In genomic region chr19:38742906-38743305, GRCh38 we compare ENCODE assay signal across 21 cellular contexts. TPM values are rescaled to one million over a fixed set of nuclear protein-coding genes. Genes with fewer than 3 reads are reported as not detected.
DNase-seq lines count a peak whose midpoint lies in the region; ATAC-seq and TF ChIP-seq lines count a peak whose summit lies in the region.
"Had no signal": no experiment of that assay in that cellular context is flagged by ENCODE, and none has a peak within 500 bp of the region (broad histone marks: within the 10 kb centered on the region; RNA-seq: fewer than 3 reads in every experiment).

No MANE protein-coding gene starts in this region.

- H4K20me1 ChIP-seq in mammary epithelial cell (ENCODE audit: insufficient read depth, low read length): no peaks in the 10 kb centered on the region
- H4K20me1 ChIP-seq: BLaER1 had no signal

- H3K27me3 ChIP-seq in mammary epithelial cell (ENCODE audit: insufficient read depth, low read length): no peaks in the 10 kb centered on the region
- H3K27me3 ChIP-seq: SJSA1 had no signal

- H3K4me3 ChIP-seq in mammary epithelial cell (replicated peaks in 1 of 3; ENCODE audit: insufficient read depth in 1 of 3, low read depth in 2 of 3, low read length in 3 of 3) (no peak overlapping the region), HEK293 (ENCODE audit: low read depth, low read length) (no peak overlapping the region)
- H3K4me3 ChIP-seq: BLaER1, SJSA1 had no signal

- no peak for TF ChIP-seq CTCF in mammary epithelial cell (conservative IDR thresholded peaks at IDR 0.05 in 1 of 2, IDR thresholded peaks at IDR 0.05 in 1 of 2; ENCODE audit: extremely low read depth in 1 of 2, insufficient read depth in 1 of 2, low read depth in 1 of 2, low read length in 2 of 2)
- no peak for TF ChIP-seq CTCF in MCF 10A (IDR thresholded peaks at IDR 0.05; ENCODE audit: unreplicated experiment)
- no peak for TF ChIP-seq CTCF in HEK293 (tag by site-specific recombination; IDR thresholded peaks at IDR 0.05)

- no peaks in the 10 kb centered on the region for H3K9me3 Mint-ChIP-seq in MCF 10A (ENCODE audit: unreplicated experiment)
- no peaks in the 10 kb centered on the region for H3K9me3 Mint-ChIP-seq in activated T-cell treated with anti-CD3 and anti-CD28 coated beads, Interleukin-2, amount 50 U/mL, for 4 hours
- H3K9me3 Mint-ChIP-seq: CD4-positive, alpha-beta memory T cell had no signal

- H2AFZ ChIP-seq in mammary epithelial cell (ENCODE audit: low read depth, low read length): no peak overlapping the region

- 96% methylated on average over 4 of the region's 6 CpGs for WGBS in mammary epithelial cell (ENCODE audit: low coverage, missing lambda C conversion rate)

- H3K9me3 ChIP-seq in mammary epithelial cell (replicated peaks; ENCODE audit: insufficient read depth, low read length) (no peaks in the 10 kb centered on the region), HEK293 (ENCODE audit: control insufficient read depth, insufficient read depth, low read depth, low read length) (no peaks in the 10 kb centered on the region)
- H3K9me3 ChIP-seq: BLaER1, SJSA1 had no signal

- H3K27ac ChIP-seq in mammary epithelial cell (ENCODE audit: insufficient read depth, low read depth, low read length) (no peak overlapping the region), HEK293 (ENCODE audit: extremely low read depth, low read depth, low read length) (no peak overlapping the region)
- H3K27ac ChIP-seq: BLaER1, SJSA1 had no signal

- POLR2A ChIA-PET in MCF 10A (lab: Yijun Ruan, JAX) (no interaction called here), HEK293 (lab: Yijun Ruan, JAX) (interaction anchor here (0.7 to 1.2 kb wide), 5 partner anchors 13 to 106 kb away, joined by 3 to 6 read pairs (median 4); no protein-coding TSS in a partner anchor)

- H3K9ac ChIP-seq in mammary epithelial cell (ENCODE audit: insufficient read depth, low read length): no peak overlapping the region
- H3K9ac ChIP-seq: BLaER1 had no signal

- DNase-seq in mammary epithelial cell (peak; percentile 1), MCF 10A (ENCODE audit: unreplicated experiment) (no peak), iPS-NIHi11 (ENCODE audit: low spot score) (peak; percentile 7), sciatic nerve (ENCODE audit: low spot score) (peak; percentile 39), NCI-H774 (lab: John Stamatoyannopoulos, UW) (no peak), NCI-H2196 (lab: John Stamatoyannopoulos, UW; ENCODE audit: unreplicated experiment) (no peak)
- DNase-seq in activated T-cell treated with anti-CD3 and anti-CD28 coated beads, Interleukin-2, amount 50 U/mL, for 4 hours: no peak
- DNase-seq: CD4-positive, alpha-beta memory T cell; DMS53; HCEC 1CT; NCI-H1092 treated with DMSO at 0.1 percent for 48 hours; NCI-H2081; NCI-H2171 treated with DMSO at 0.1 percent for 48 hours; NCI-H446 treated with DMSO at 0.1 percent for 48 hours; NCI-H69 had no signal

- H3K4me1 ChIP-seq in mammary epithelial cell (ENCODE audit: insufficient read depth, low read length) (peaks cover 3% of the 10 kb centered on the region), HEK293 (ENCODE audit: control insufficient read depth, insufficient read depth, low read length) (no peaks in the 10 kb centered on the region)
- H3K4me1 ChIP-seq: SJSA1 had no signal

- no peaks in the 10 kb centered on the region for H3K27me3 Mint-ChIP-seq in MCF 10A (ENCODE audit: insufficient read depth, unreplicated experiment)
- no peaks in the 10 kb centered on the region for H3K27me3 Mint-ChIP-seq in activated T-cell treated with anti-CD3 and anti-CD28 coated beads, Interleukin-2, amount 50 U/mL, for 4 hours (ENCODE audit: low read depth)
- H3K27me3 Mint-ChIP-seq: CD4-positive, alpha-beta memory T cell had no signal

- no peaks in the 10 kb centered on the region for H3K79me2 ChIP-seq in mammary epithelial cell (ENCODE audit: insufficient read depth, low read length)

- no peaks in the 10 kb centered on the region for H3K4me1 Mint-ChIP-seq in MCF 10A (ENCODE audit: insufficient read depth, unreplicated experiment)
- peaks cover 13% of the 10 kb centered on the region for H3K4me1 Mint-ChIP-seq in activated T-cell treated with anti-CD3 and anti-CD28 coated beads, Interleukin-2, amount 50 U/mL, for 4 hours (ENCODE audit: low read depth)

- intact Hi-C loops in mammary epithelial cell (cut with micrococcal nuclease) (no loop called here), MCF 10A (cut with micrococcal nuclease) (no loop called here), sciatic nerve (cut with DNase I) (no loop called here)

- in situ Hi-C loops in mammary epithelial cell (cut with MboI; ENCODE audit: low sequenced_read_pairs in 2 of 2): loop anchor here in 1 of 2 donors (25.0 kb wide), 1 partner anchor 94 kb away; the partner anchor contains the start of genes ECH1 and HNRNPL

- no peak overlapping the region for H3K4me2 ChIP-seq in mammary epithelial cell (ENCODE audit: insufficient read depth, low read depth, low read length)
- H3K4me2 ChIP-seq: BLaER1 had no signal

- peaks cover 4% of the 10 kb centered on the region for H3K36me3 Mint-ChIP-seq in MCF 10A (ENCODE audit: insufficient read depth, unreplicated experiment)
- peaks cover 2% of the 10 kb centered on the region for H3K36me3 Mint-ChIP-seq in activated T-cell treated with anti-CD3 and anti-CD28 coated beads, Interleukin-2, amount 50 U/mL, for 4 hours (ENCODE audit: insufficient read depth)
- H3K36me3 Mint-ChIP-seq: CD4-positive, alpha-beta memory T cell had no signal

- H3K27ac Mint-ChIP-seq in MCF 10A (ENCODE audit: low read depth, unreplicated experiment): no peak overlapping the region

- H3K36me3 ChIP-seq in mammary epithelial cell (ENCODE audit: insufficient read depth, low read length): no peaks in the 10 kb centered on the region
- no peaks in the 10 kb centered on the region; a peak in 1 of 3 replicates for H3K36me3 ChIP-seq in HEK293 (ENCODE audit: control insufficient read depth in 2 of 2, insufficient read depth in 1 of 2, low read length in 2 of 2)
- H3K36me3 ChIP-seq: BLaER1, SJSA1 had no signal

- BruUV-seq in mammary epithelial cell (replicated peaks; lab: Mats Ljungman, UMichigan) (no TSS peak), MCF 10A (replicated peaks; lab: Mats Ljungman, UMichigan) (no TSS peak)

- CTCF ChIA-PET in mammary epithelial cell (lab: Charles Lee; ENCODE audit: low non-redundant PET) (no interaction called here), MCF 10A (lab: Yijun Ruan, JAX) (no interaction called here), HEK293 (lab: Yijun Ruan, JAX) (interaction anchor here (0.6 kb wide), 2 partner anchors 150 to 499 kb away, joined by 3 to 5 read pairs; no protein-coding TSS in a partner anchor)

- dilution Hi-C loops in mammary epithelial cell (cut with HindIII; ENCODE audit: low sequenced_read_pairs): no loop called here

- no peak overlapping the region for H3K4me3 Mint-ChIP-seq in MCF 10A (ENCODE audit: unreplicated experiment)
- H3K4me3 Mint-ChIP-seq in activated T-cell treated with anti-CD3 and anti-CD28 coated beads, Interleukin-2, amount 50 U/mL, for 4 hours: no peak overlapping the region
- H3K4me3 Mint-ChIP-seq: CD4-positive, alpha-beta memory T cell had no signal

- ATAC-seq in sciatic nerve: no peak
- ATAC-seq in activated T-cell treated with anti-CD3 and anti-CD28 coated beads, Interleukin-2, amount 50 U/mL, for 4 hours: no peak
- ATAC-seq: Panc1 had no signal

TF ChIP-seq in HEK293, 187 proteins besides CTCF, POLR2A, EP300 and RAD21:
- TF ChIP-seq ZNF366 (tag by site-specific recombination; conservative IDR thresholded peaks at IDR 0.05) (peak; percentile 59; the same call in 1 of the 2 replicates), ZBTB48 (tag by site-specific recombination; IDR thresholded peaks at IDR 0.05) (0 out of 2 replicates have a peak, but pooled peaks have one; percentile 24), ZNF121 (tag by site-specific recombination; IDR thresholded peaks at IDR 0.05) (no peak)

RNA-seq across cellular contexts. Expression of gene CAPN12, which starts 1.4 kb away (rescaled TPM):
- total RNA-seq in mammary epithelial cell (1 to 10 TPM in 1 of 2 donors, under 1 TPM in 1; 0.49 to 1.0 TPM), MCF 10A (2022) (not detected in 2 replicates), sciatic nerve (5.6 TPM)
- polyA plus RNA-seq in mammary epithelial cell: 4.6 TPM
- polyA minus RNA-seq in mammary epithelial cell: not detected
- 1 to 10 TPM in 2 of 3 donors, under 1 TPM in 1; 0.99 to 1.1 (median 1.0) TPM for total RNA-seq in activated T-cell treated with anti-CD3 and anti-CD28 coated beads, Interleukin-2, amount 50 U/mL, for 4 hours
- total RNA-seq: A172, LHCN-M2, SJSA1 had no signal

RNA-seq across cellular contexts. Expression of gene LGALS7, which starts 30.4 kb away (rescaled TPM):
- total RNA-seq in mammary epithelial cell: 1 to 10 TPM in 1 of 2 donors, not detected in 1; 6.3 TPM
- polyA plus RNA-seq in mammary epithelial cell: 50.4 TPM
- 16.3 TPM for polyA minus RNA-seq in mammary epithelial cell
- 1.1 TPM in 1 of 2 replicates, not detected in the other for total RNA-seq in MCF 10A (2022)
- not detected for total RNA-seq in sciatic nerve
- not detected for total RNA-seq in activated T-cell treated with anti-CD3 and anti-CD28 coated beads, Interleukin-2, amount 50 U/mL, for 4 hours
- total RNA-seq: A172; CD4-positive, alpha-beta memory T cell; LHCN-M2; SJSA1 had no signal
- polyA plus RNA-seq: CD4-positive, alpha-beta memory T cell had no signal

RNA-seq across cellular contexts. Expression of gene LGALS7B, which starts 46.1 kb away (rescaled TPM):
- total RNA-seq in mammary epithelial cell: 100 to 1,000 TPM in 1 of 2 donors, under 1 TPM in 1; 0.73 to 210 TPM
- 688 TPM for polyA plus RNA-seq in mammary epithelial cell
- polyA minus RNA-seq in mammary epithelial cell: 2.2 TPM
- 2.5 and 2.6 TPM in 2 replicates for total RNA-seq in MCF 10A (2022)
- not detected for total RNA-seq in sciatic nerve
- not detected for total RNA-seq in activated T-cell treated with anti-CD3 and anti-CD28 coated beads, Interleukin-2, amount 50 U/mL, for 4 hours
- total RNA-seq: A172; CD4-positive, alpha-beta memory T cell; LHCN-M2; SJSA1 had no signal
- polyA plus RNA-seq: CD4-positive, alpha-beta memory T cell had no signal

Comparison
In these comparisons a context has a peak if more than half of its experiments do, and no peak if none do; other contexts are left out.
1. DNase-seq: peak in mammary epithelial cell (single experiment), iPS-NIHi11 (single experiment) and sciatic nerve (single experiment); none in MCF 10A (single experiment), NCI-H774 (single experiment), NCI-H2196 (single experiment) and activated T-cell treated with anti-CD3 and anti-CD28 coated beads, Interleukin-2, amount 50 U/mL, for 4 hours (single experiment).